29 cellular contexts compared by ENCODE assay signal in the genomic region with DNA sequence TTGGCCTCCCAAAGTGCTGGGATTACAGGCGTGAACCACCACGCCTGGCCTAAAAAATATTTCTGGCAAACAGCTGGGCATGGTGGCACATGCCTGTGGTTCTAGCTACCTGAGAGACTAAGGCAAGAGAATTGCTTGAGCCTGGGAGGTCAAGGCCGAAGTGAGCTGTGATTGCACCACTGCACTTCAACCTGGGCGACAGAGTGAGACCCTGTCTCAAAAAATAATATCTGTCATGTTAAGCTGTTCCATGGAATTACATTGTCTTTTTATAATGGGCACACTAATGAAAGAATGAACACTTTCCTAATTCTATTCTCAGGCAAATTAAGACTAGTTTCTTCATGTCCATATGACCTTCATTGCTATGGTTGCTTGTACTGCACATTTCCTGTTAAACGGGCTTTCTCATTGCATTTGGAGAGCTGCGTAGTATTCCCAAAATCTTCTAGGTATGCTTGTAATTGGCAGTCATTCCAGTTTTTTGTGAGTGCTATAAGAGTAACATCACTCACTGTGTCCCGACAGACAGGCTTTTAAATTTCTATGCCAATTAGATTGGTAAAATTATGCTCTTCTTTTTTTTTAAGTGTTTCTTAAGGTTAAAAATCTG. TPM values are rescaled to one million over a fixed set of nuclear protein-coding genes. Genes with fewer than 3 reads are reported as not detected.
A peak's percentile ranks its signal among the peaks of the same experiment; 100 is the strongest.
DNase-seq lines count a peak whose midpoint lies in the region; ATAC-seq and TF ChIP-seq lines count a peak whose summit lies in the region.
"Had no signal": no experiment of that assay in that cellular context is flagged by ENCODE, and none has a peak within 500 bp of the region (broad histone marks: within the 10 kb centered on the region; RNA-seq: fewer than 3 reads in every experiment).

No MANE protein-coding gene starts in this region.

- H3K4me1 ChIP-seq in CD8-positive, alpha-beta T cell (ENCODE audit: insufficient read depth, low read length) = peaks cover 57% of the 10 kb centered on the region
- H3K4me1 ChIP-seq in neutrophil (ENCODE audit: control insufficient read depth in 1 of 2, insufficient read depth in 1 of 2, low read depth in 1 of 2, low read length in 1 of 2) = peaks cover 30 to 55% of the 10 kb centered on the region in 2 experiments

- peaks cover 9% of the 10 kb centered on the region for H3K36me3 ChIP-seq in CD8-positive, alpha-beta T cell (ENCODE audit: insufficient read depth, low read length)
- H3K36me3 ChIP-seq in neutrophil = peaks cover 25% of the 10 kb centered on the region
- H3K36me3 ChIP-seq: uterus had no signal

- no peak overlapping the region for H3K4me3 Mint-ChIP-seq in activated T-cell treated with anti-CD3 and anti-CD28 coated beads, Interleukin-2, amount 50 U/mL, for 72 hours
- H3K4me3 Mint-ChIP-seq in CD8-positive, alpha-beta T cell = peak overlapping the region; percentile 11
- H3K4me3 Mint-ChIP-seq: activated T-helper 1 cell treated with anti-CD3 and anti-CD28 coated beads, Interleukin-12 subunit alpha, Interleukin-12 subunit beta, Interleukin-2, Interleukin-4 antibody, amounts not matched to agents 30 ng/mL and 10 ng/mL and 1 ng/mL, durations not matched to agents 14 hours and 24 hours and 36 hours; brain; stimulated activated naive B cell treated with anti-CD40 and anti-IgM and Interleukin-4, amounts not matched to agents 10 μg/mL and 1 μg/mL and 100 μg/mL, for 72 hours had no signal

- peaks cover 80% of the 10 kb centered on the region for H3K4me1 Mint-ChIP-seq in activated T-cell treated with anti-CD3 and anti-CD28 coated beads, Interleukin-2, amount 50 U/mL, for 72 hours (ENCODE audit: low read depth)
- H3K4me1 Mint-ChIP-seq in CD8-positive, alpha-beta T cell (ENCODE audit: low read depth) = peaks cover 66% of the 10 kb centered on the region

- H3K9me3 Mint-ChIP-seq in activated T-cell treated with anti-CD3 and anti-CD28 coated beads, Interleukin-2, amount 50 U/mL, for 72 hours = no peaks in the 10 kb centered on the region
- no peaks in the 10 kb centered on the region for H3K9me3 Mint-ChIP-seq in CD8-positive, alpha-beta T cell
- H3K9me3 Mint-ChIP-seq: activated T-helper 1 cell treated with anti-CD3 and anti-CD28 coated beads, Interleukin-12 subunit alpha, Interleukin-12 subunit beta, Interleukin-2, Interleukin-4 antibody, amounts not matched to agents 30 ng/mL and 10 ng/mL and 1 ng/mL, durations not matched to agents 14 hours and 24 hours and 36 hours; immature natural killer cell; stimulated activated naive B cell treated with anti-CD40 and anti-IgM and Interleukin-4, amounts not matched to agents 10 μg/mL and 1 μg/mL and 100 μg/mL, for 72 hours had no signal

- ATAC-seq in activated T-cell treated with anti-CD3 and anti-CD28 coated beads, Interleukin-2, amount 50 U/mL, for 72 hours (replicated peaks in 1 of 2) = no peak
- no peak for ATAC-seq in CD8-positive, alpha-beta T cell
- ATAC-seq in GM21737 (IDR thresholded peaks at IDR 0.05; ENCODE audit: unreplicated experiment) = no peak
- no peak for ATAC-seq in GM18861 (IDR thresholded peaks at IDR 0.05; ENCODE audit: unreplicated experiment)
- ATAC-seq: gastroesophageal sphincter, left lobe of liver had no signal

- peak overlapping the region; percentile 50 for H3K27ac Mint-ChIP-seq in activated T-cell treated with anti-CD3 and anti-CD28 coated beads, Interleukin-2, amount 50 U/mL, for 72 hours
- no peak overlapping the region for H3K27ac Mint-ChIP-seq in CD8-positive, alpha-beta T cell
- H3K27ac Mint-ChIP-seq: activated T-helper 1 cell treated with anti-CD3 and anti-CD28 coated beads, Interleukin-12 subunit alpha, Interleukin-12 subunit beta, Interleukin-2, Interleukin-4 antibody, amounts not matched to agents 30 ng/mL and 10 ng/mL and 1 ng/mL, durations not matched to agents 14 hours and 24 hours and 36 hours; brain had no signal

- POLR2A ChIA-PET in CD8-positive, alpha-beta T cell (lab: Charles Lee) = interaction anchor here (4.9 kb wide), 1 partner anchor 12 kb away, joined by 32 read pairs; the partner anchor contains the start of gene AMD1

- H3K27ac ChIP-seq in CD8-positive, alpha-beta T cell (ENCODE audit: low read depth, low read length) = no peak overlapping the region
- H3K27ac ChIP-seq in VCaP (peak overlapping the region; percentile 100), neutrophil (peak overlapping the region; percentile 58)
- H3K27ac ChIP-seq: adrenal gland, gastroesophageal sphincter, spleen, suprapubic skin, uterus, WERI-Rb-1 had no signal

- H3K4me3 ChIP-seq in CD8-positive, alpha-beta T cell (ENCODE audit: low read depth, low read length) = no peak overlapping the region
- H3K4me3 ChIP-seq in neutrophil (ENCODE audit: low read depth in 1 of 2, low read length in 1 of 2) = no peak overlapping the region
- H3K4me3 ChIP-seq: adrenal gland; BLaER1 treated with 17β-estradiol and CSF1 and Interleukin-3, amounts not matched to agents 10 nM and 100 nM; gastroesophageal sphincter; spleen; suprapubic skin; uterus had no signal

- peaks cover 3 to 18% of the 10 kb centered on the region in 2 donors for H3K36me3 Mint-ChIP-seq in activated T-cell treated with anti-CD3 and anti-CD28 coated beads, Interleukin-2, amount 50 U/mL, for 72 hours (ENCODE audit: insufficient read depth in 2 of 2)
- H3K36me3 Mint-ChIP-seq in CD8-positive, alpha-beta T cell = peaks cover 33% of the 10 kb centered on the region

- no peaks in the 10 kb centered on the region for H3K27me3 ChIP-seq in CD8-positive, alpha-beta T cell (ENCODE audit: insufficient read depth, low read length)
- no peaks in the 10 kb centered on the region for H3K27me3 ChIP-seq in neutrophil
- H3K27me3 ChIP-seq: adrenal gland; BLaER1 treated with 17β-estradiol and CSF1 and Interleukin-3, amounts not matched to agents 10 nM and 100 nM; gastroesophageal sphincter; spleen; suprapubic skin; uterus had no signal

- intact Hi-C loops in CD8-positive, alpha-beta T cell (cut with DNase I, micrococcal nuclease) = loop anchor here in 1 of 2 experiments (5.0 kb wide), 1 partner anchor 66 kb away; no protein-coding TSS in a partner anchor

- H3K27me3 Mint-ChIP-seq in activated T-cell treated with anti-CD3 and anti-CD28 coated beads, Interleukin-2, amount 50 U/mL, for 72 hours (ENCODE audit: low read depth) = no peaks in the 10 kb centered on the region
- no peaks in the 10 kb centered on the region for H3K27me3 Mint-ChIP-seq in CD8-positive, alpha-beta T cell (ENCODE audit: low read depth)
- H3K27me3 Mint-ChIP-seq: brain; stimulated activated naive B cell treated with anti-CD40 and anti-IgM and Interleukin-4, amounts not matched to agents 10 μg/mL and 1 μg/mL and 100 μg/mL, for 72 hours had no signal

- H3K9me3 ChIP-seq in CD8-positive, alpha-beta T cell (ENCODE audit: low read length) = no peaks in the 10 kb centered on the region
- H3K9me3 ChIP-seq in neutrophil = no peaks in the 10 kb centered on the region
- H3K9me3 ChIP-seq: adrenal gland; BLaER1 treated with 17β-estradiol and CSF1 and Interleukin-3, amounts not matched to agents 10 nM and 100 nM; gastroesophageal sphincter; spleen; suprapubic skin; uterus had no signal

- CTCF ChIA-PET in CD8-positive, alpha-beta T cell (lab: Charles Lee) = interaction anchor here (1.5 kb wide), 1 partner anchor 13 kb away, joined by 3 read pairs; no protein-coding TSS in a partner anchor

- TF ChIP-seq CTCF in CD8-positive, alpha-beta T cell (IDR thresholded peaks at IDR 0.05) = no peak
- TF ChIP-seq CTCF in VCaP (conservative IDR thresholded peaks at IDR 0.05) (no peak), neutrophil (IDR thresholded peaks at IDR 0.05) (no peak)

- no peak for DNase-seq in activated T-cell treated with anti-CD3 and anti-CD28 coated beads, Interleukin-2, amount 50 U/mL, for 72 hours
- DNase-seq in activated T-cell treated with anti-CD3 and anti-CD28 coated beads for 4 hours = no peak
- DNase-seq in CD8-positive, alpha-beta T cell = no peak
- no peak for DNase-seq in DMS79 treated with DMSO at 0.1 percent for 48 hours (lab: John Stamatoyannopoulos, UW)
- DNase-seq: activated CD8-positive, alpha-beta memory T cell treated with anti-CD3 and anti-CD28 coated beads for 24 hours; adrenal gland; effector CD8-positive, alpha-beta T cell; hippocampal formation; immature natural killer cell; mesendoderm; NCI-H1436; NCI-H2107; NCI-H446; SHP77; spleen; stimulated activated CD4-positive, alpha-beta T cell treated with anti-CD3 and anti-CD28 coated beads, Interleukin-2, amount 100 ng/mL, for 48 hours; stimulated activated naive B cell treated with anti-CD40 and anti-IgM and Interleukin-4, amounts not matched to agents 10 μg/mL and 1 μg/mL and 100 μg/mL, for 72 hours; uterus; WERI-Rb-1 had no signal

RNA-seq across cellular contexts. Expression of gene AMD1, which starts 12.1 kb away (rescaled TPM):
- total RNA-seq in activated T-cell treated with anti-CD3 and anti-CD28 coated beads, Interleukin-2, amount 50 U/mL, for 72 hours = 10 to 100 TPM; 55.5 to 61.4 TPM
- 100 to 1,000 TPM; 161 to 167 TPM for total RNA-seq in CD8-positive, alpha-beta T cell
